ENCODE assay signal across 8 cellular contexts in genomic region chr3:182925330-182925943, GRCh38.
DNase-seq lines count a peak whose midpoint lies in the region; ATAC-seq and TF ChIP-seq lines count a peak whose summit lies in the region.

No MANE protein-coding gene starts in this region.

- in situ Hi-C loops in KBM-7 (cut with MboI; ENCODE audit: low pct_unique_long_range_greater_than_20kb, low sequenced_read_pairs), result no loop called here

- TF ChIP-seq CTCF in epithelial cell of esophagus (IDR thresholded peaks at IDR 0.05; ENCODE audit: insufficient read depth, low read depth, low read length, missing control alignments), result no peak

- DNase-seq in CD1c-positive myeloid dendritic cell (ENCODE audit: extremely low spot score) (peak; percentile 9), epithelial cell of esophagus (ENCODE audit: low read depth) (peak; percentile 94), HK-2 (ENCODE audit: unreplicated experiment) (no peak), KBM-7 (no peak), KG1 (lab: John Stamatoyannopoulos, UW) (no peak), putamen (ENCODE audit: low spot score) (no peak)

- ATAC-seq in GM19397 (IDR thresholded peaks at IDR 0.05; ENCODE audit: unreplicated experiment), result peak; percentile 97
- peak; percentile 94 for ATAC-seq in HG03139 (IDR thresholded peaks at IDR 0.05; ENCODE audit: unreplicated experiment)

- no peak overlapping the region for H3K4me3 ChIP-seq in epithelial cell of esophagus (ENCODE audit: low read length)

Comparison
In these comparisons a context has a peak if more than half of its experiments do, and no peak if none do; other contexts are left out.
1. DNase-seq: peak in CD1c-positive myeloid dendritic cell (single experiment) and epithelial cell of esophagus (single experiment); none in HK-2 (single experiment), KBM-7 (single experiment), KG1 (single experiment) and putamen (single experiment).